11 cellular contexts compared by ENCODE assay signal in genomic region chrX:42615161-42615563, GRCh38.
DNase-seq lines count a peak whose midpoint lies in the region; ATAC-seq and TF ChIP-seq lines count a peak whose summit lies in the region.
"Had no signal": no experiment of that assay in that cellular context is flagged by ENCODE, and none has a peak within 500 bp of the region (broad histone marks: within the 10 kb centered on the region; RNA-seq: fewer than 3 reads in every experiment).

No MANE protein-coding gene starts in this region.

- no peak overlapping the region for H3K27ac ChIP-seq in left lung

- DNase-seq in stimulated activated CD4-positive, alpha-beta T cell treated with anti-CD3 and anti-CD28 coated beads, Interleukin-4, amount 100 ng/mL, for 1 hour = peak; percentile 2
- no peak for DNase-seq in stimulated activated CD4-positive, alpha-beta T cell treated with anti-CD3 and anti-CD28 coated beads, Interleukin-12 subunit alpha, Interleukin-12 subunit beta, amount 100 ng/mL, for 4 hours
- DNase-seq in M059J (ENCODE audit: low read depth) (peak; percentile 3), choroid plexus epithelial cell (ENCODE audit: low read depth) (no peak), left lung (no peak), natural killer cell (no peak)
- DNase-seq: kidney, NCI-H1694 treated with DMSO at 0.1 percent for 48 hours had no signal

- H3K9me3 ChIP-seq in left lung = no peaks in the 10 kb centered on the region

- no peaks in the 10 kb centered on the region for H3K9me3 Mint-ChIP-seq in natural killer cell
- H3K9me3 Mint-ChIP-seq: activated naive CD4-positive, alpha-beta T cell treated with anti-CD3 and anti-CD28 coated beads, Interleukin-2, amount 50 U/mL, for 24 hours had no signal

- H3K27ac Mint-ChIP-seq in natural killer cell = no peak overlapping the region
- H3K27ac Mint-ChIP-seq: activated naive CD4-positive, alpha-beta T cell treated with anti-CD3 and anti-CD28 coated beads, Interleukin-2, amount 50 U/mL, for 24 hours had no signal

- intact Hi-C loops in left lung (cut with DNase I) (no loop called here), natural killer cell (cut with micrococcal nuclease) (no loop called here)

- H3K36me3 Mint-ChIP-seq in natural killer cell = no peaks in the 10 kb centered on the region
- H3K36me3 Mint-ChIP-seq: activated naive CD4-positive, alpha-beta T cell treated with anti-CD3 and anti-CD28 coated beads, Interleukin-2, amount 50 U/mL, for 24 hours had no signal

- no peak overlapping the region for H3K4me3 Mint-ChIP-seq in natural killer cell
- H3K4me3 Mint-ChIP-seq: activated naive CD4-positive, alpha-beta T cell treated with anti-CD3 and anti-CD28 coated beads, Interleukin-2, amount 50 U/mL, for 24 hours had no signal

- H3K4me3 ChIP-seq in choroid plexus epithelial cell (ENCODE audit: low read depth, low read length) (no peak overlapping the region), left lung (no peak overlapping the region)

- no peaks in the 10 kb centered on the region for H3K27me3 ChIP-seq in left lung

- H3K4me1 Mint-ChIP-seq in natural killer cell = peaks cover 8 to 12% of the 10 kb centered on the region in 2 donors

- ATAC-seq in left lung (no peak), natural killer cell (no peak), HG03565 (IDR thresholded peaks at IDR 0.05; ENCODE audit: unreplicated experiment) (no peak), HG03159 (IDR thresholded peaks at IDR 0.05; ENCODE audit: unreplicated experiment) (no peak)

- peak; percentile 2 for TF ChIP-seq CTCF in choroid plexus epithelial cell (conservative IDR thresholded peaks at IDR 0.05; ENCODE audit: low read depth, low read length)
- TF ChIP-seq CTCF in left lung (IDR thresholded peaks at IDR 0.05) = no peak
- no peak for TF ChIP-seq CTCF in natural killer cell (IDR thresholded peaks at IDR 0.05)

- no peaks in the 10 kb centered on the region for H3K4me1 ChIP-seq in left lung

- peaks cover 0 to 20% of the 10 kb centered on the region in 2 donors for H3K27me3 Mint-ChIP-seq in natural killer cell (ENCODE audit: low read depth in 2 of 2)
- H3K27me3 Mint-ChIP-seq: activated naive CD4-positive, alpha-beta T cell treated with anti-CD3 and anti-CD28 coated beads, Interleukin-2, amount 50 U/mL, for 24 hours had no signal

- no peaks in the 10 kb centered on the region for H3K36me3 ChIP-seq in left lung

Comparison
In these comparisons a context has a peak if more than half of its experiments do, and no peak if none do; other contexts are left out.
1. DNase-seq: peak in stimulated activated CD4-positive, alpha-beta T cell treated with anti-CD3 and anti-CD28 coated beads, Interleukin-4, amount 100 ng/mL, for 1 hour (single experiment) and M059J (single experiment); none in stimulated activated CD4-positive, alpha-beta T cell treated with anti-CD3 and anti-CD28 coated beads, Interleukin-12 subunit alpha, Interleukin-12 subunit beta, amount 100 ng/mL, for 4 hours (single experiment), choroid plexus epithelial cell (single experiment), left lung (0 of 2) and natural killer cell (single experiment).